ENCODE assay signal across 10 cellular contexts in genomic region chr9:137126786-137127185, GRCh38. TPM values are rescaled to one million over a fixed set of nuclear protein-coding genes. Genes with fewer than 3 reads are reported as not detected.
A peak's percentile ranks its signal among the peaks of the same experiment; 100 is the strongest.
DNase-seq lines count a peak whose midpoint lies in the region; ATAC-seq and TF ChIP-seq lines count a peak whose summit lies in the region.
"Had no signal": no experiment of that assay in that cellular context is flagged by ENCODE, and none has a peak within 500 bp of the region (broad histone marks: within the 10 kb centered on the region; RNA-seq: fewer than 3 reads in every experiment).

No MANE protein-coding gene starts in this region.

- H3K9ac ChIP-seq in mammary epithelial cell (ENCODE audit: insufficient read depth, low read length) (no peak overlapping the region), SU-DHL-6 (ENCODE audit: low read length) (peak overlapping the region; percentile 81), fibroblast of lung (ENCODE audit: insufficient read depth, low read length) (no peak overlapping the region)

- TF ChIP-seq CTCF in MCF 10A (IDR thresholded peaks at IDR 0.05; ENCODE audit: unreplicated experiment) (no peak), mammary epithelial cell (conservative IDR thresholded peaks at IDR 0.05 in 1 of 2, IDR thresholded peaks at IDR 0.05 in 1 of 2; ENCODE audit: extremely low read depth in 1 of 2, insufficient read depth in 1 of 2, low read depth in 1 of 2, low read length in 2 of 2) (no peak), SU-DHL-6 (IDR thresholded peaks at IDR 0.05; ENCODE audit: insufficient read depth, low read length, poor library complexity, severe bottlenecking) (no peak), fibroblast of lung (conservative IDR thresholded peaks at IDR 0.05 in 1 of 2, IDR thresholded peaks at IDR 0.05 in 1 of 2; ENCODE audit: low read depth in 1 of 2, low read length in 2 of 2) (no peak), transverse colon (IDR thresholded peaks at IDR 0.05) (no peak), thyroid gland (IDR thresholded peaks at IDR 0.05) (no peak)

- H3K4me1 ChIP-seq in mammary epithelial cell (ENCODE audit: insufficient read depth, low read length) (peaks cover 14% of the 10 kb centered on the region), fibroblast of lung (ENCODE audit: control insufficient read depth, extremely low read depth, insufficient read depth, low read length) (peaks cover 3% of the 10 kb centered on the region), transverse colon (peaks cover 10 to 35% (median 29%) of the 10 kb centered on the region in 4 donors), thyroid gland (peaks cover 5 to 14% of the 10 kb centered on the region in 2 donors)

- H4K20me1 ChIP-seq in mammary epithelial cell (ENCODE audit: insufficient read depth, low read length) = no peaks in the 10 kb centered on the region
- no peaks in the 10 kb centered on the region for H4K20me1 ChIP-seq in SU-DHL-6 (ENCODE audit: low read depth, low read length)
- no peaks in the 10 kb centered on the region for H4K20me1 ChIP-seq in fibroblast of lung (ENCODE audit: control insufficient read depth, extremely low read depth, insufficient read depth, low read length)

- H3K27me3 ChIP-seq in mammary epithelial cell (ENCODE audit: insufficient read depth, low read length) = no peaks in the 10 kb centered on the region
- H3K27me3 ChIP-seq in SU-DHL-6 (ENCODE audit: low read length) = no peaks in the 10 kb centered on the region
- H3K27me3 ChIP-seq in fibroblast of lung (ENCODE audit: control insufficient read depth, insufficient read depth, low read length) = no peaks in the 10 kb centered on the region
- H3K27me3 ChIP-seq in transverse colon = peaks cover 10% of the 10 kb centered on the region
- no peaks in the 10 kb centered on the region for H3K27me3 ChIP-seq in thyroid gland

- peak overlapping the region; percentile 77 for H3K27ac Mint-ChIP-seq in MCF 10A (ENCODE audit: low read depth, unreplicated experiment)

- H3K4me2 ChIP-seq in mammary epithelial cell (ENCODE audit: insufficient read depth, low read depth, low read length) (no peak overlapping the region), SU-DHL-6 (ENCODE audit: low read depth, low read length, poor library complexity, severe bottlenecking) (peak overlapping the region; percentile 87), fibroblast of lung (ENCODE audit: extremely low read depth, insufficient read depth, low read length) (peak overlapping the region; percentile 96)

- intact Hi-C loops in MCF 10A (cut with micrococcal nuclease) = no loop called here
- intact Hi-C loops in mammary epithelial cell (cut with micrococcal nuclease) = no loop called here
- intact Hi-C loops in transverse colon (cut with DNase I; ENCODE audit: low total_unique reads) = loop anchor here (5.0 kb wide), 1 partner anchor 101 kb away; the partner anchor contains the start of genes CYSRT1 and RNF224
- intact Hi-C loops in thyroid gland (cut with DNase I) = no loop called here

- DNase-seq in MCF 10A (ENCODE audit: unreplicated experiment) (no peak), mammary epithelial cell (no peak), fibroblast of lung (ENCODE audit: low read depth in 2 of 2) (no peak), transverse colon (no peak), ureter (ENCODE audit: low spot score) (no peak), thyroid gland (no peak), left lobe of liver (ENCODE audit: low spot score) (no peak)
- DNase-seq: NCI-H1105; stimulated activated CD4-positive, alpha-beta T cell treated with anti-CD3 and anti-CD28 coated beads, Interleukin-1b, Interleukin-23, amount 100 ng/mL, for 48 hours had no signal

- H3F3A ChIP-seq in SU-DHL-6 (ENCODE audit: insufficient read depth) = peaks cover 45% of the 10 kb centered on the region

- H2AFZ ChIP-seq in mammary epithelial cell (ENCODE audit: low read depth, low read length) = no peak overlapping the region
- H2AFZ ChIP-seq in SU-DHL-6 (ENCODE audit: low read depth, low read length, severe bottlenecking) = no peak overlapping the region
- H2AFZ ChIP-seq in fibroblast of lung (ENCODE audit: low read length) = no peak overlapping the region

- BruUV-seq in MCF 10A (replicated peaks; lab: Mats Ljungman, UMichigan) = no TSS peak
- no TSS peak for BruUV-seq in mammary epithelial cell (replicated peaks; lab: Mats Ljungman, UMichigan)

- H3K36me3 Mint-ChIP-seq in MCF 10A (ENCODE audit: insufficient read depth, unreplicated experiment) = peaks cover 9% of the 10 kb centered on the region

- peak overlapping the region; percentile 77 for H3K4me3 Mint-ChIP-seq in MCF 10A (ENCODE audit: unreplicated experiment)

- in situ Hi-C loops in mammary epithelial cell (cut with MboI; ENCODE audit: low sequenced_read_pairs in 2 of 2) (loop anchor here (10.0 kb wide), 2 partner anchors 98 to 108 kb away; partner anchors contain the start of genes CYSRT1 (in 1 of the 2), RNF208 (in 1 of the 2), RNF224 (in 1 of the 2) and SLC34A3 (in 1 of the 2)), transverse colon (cut with MboI; ENCODE audit: low pct_ligation_motif_present in 1 of 4, low pct_unique_long_range_greater_than_20kb in 1 of 4, low sequenced_read_pairs in 3 of 4) (loop anchor here in 2 of 4 donors (10.0 kb wide), 2 partner anchors 98 to 108 kb away; partner anchors contain the start of genes CYSRT1 (in 1 of the 2), RNF208 (in 1 of the 2), RNF224 (in 1 of the 2) and SLC34A3 (in 1 of the 2))

- no peak for TF ChIP-seq EP300 in transverse colon (IDR thresholded peaks at IDR 0.05; ENCODE audit: low read depth)

- H3K36me3 ChIP-seq in mammary epithelial cell (ENCODE audit: insufficient read depth, low read length) (no peaks in the 10 kb centered on the region), SU-DHL-6 (ENCODE audit: low read length) (no peaks in the 10 kb centered on the region), fibroblast of lung (ENCODE audit: control insufficient read depth, insufficient read depth, low read length) (no peaks in the 10 kb centered on the region), transverse colon (no peaks in the 10 kb centered on the region), thyroid gland (no peaks in the 10 kb centered on the region)

- H3K27ac ChIP-seq in mammary epithelial cell (ENCODE audit: insufficient read depth, low read depth, low read length) (no peak overlapping the region), SU-DHL-6 (ENCODE audit: low read depth, low read length) (peak overlapping the region; percentile 90), fibroblast of lung (ENCODE audit: insufficient read depth, low read length) (no peak overlapping the region), transverse colon (peak overlapping the region; percentile 34 to 70 (median 62)), thyroid gland (peak overlapping the region in 1 of 3 donors; percentile 18)

- H3K79me2 ChIP-seq in mammary epithelial cell (ENCODE audit: insufficient read depth, low read length) (peaks cover 43% of the 10 kb centered on the region), SU-DHL-6 (ENCODE audit: insufficient read depth, low read length) (peaks cover 15% of the 10 kb centered on the region), fibroblast of lung (ENCODE audit: control insufficient read depth, insufficient read depth, low read length) (peaks cover 17% of the 10 kb centered on the region)

- TF ChIP-seq POLR2A in transverse colon (IDR thresholded peaks at IDR 0.05) (no peak), thyroid gland (IDR thresholded peaks at IDR 0.05) (no peak)

- no peaks in the 10 kb centered on the region for H3K9me3 ChIP-seq in mammary epithelial cell (replicated peaks; ENCODE audit: insufficient read depth, low read length)
- H3K9me3 ChIP-seq in SU-DHL-6 (ENCODE audit: insufficient read depth, low read length) = no peaks in the 10 kb centered on the region
- no peaks in the 10 kb centered on the region for H3K9me3 ChIP-seq in fibroblast of lung (ENCODE audit: control insufficient read depth, insufficient read depth, low read depth, low read length)
- no peaks in the 10 kb centered on the region for H3K9me3 ChIP-seq in transverse colon
- H3K9me3 ChIP-seq in thyroid gland = no peaks in the 10 kb centered on the region

- H3K9me2 ChIP-seq in SU-DHL-6 (replicated peaks; ENCODE audit: insufficient read depth, low read length) = no peaks in the 10 kb centered on the region

- no peak for ATAC-seq in left lobe of liver

- dilution Hi-C loops in mammary epithelial cell (cut with HindIII; ENCODE audit: low sequenced_read_pairs) = no loop called here

- no peak overlapping the region for H3K4me3 ChIP-seq in mammary epithelial cell (replicated peaks in 1 of 3; ENCODE audit: insufficient read depth in 1 of 3, low read depth in 2 of 3, low read length in 3 of 3)
- peak overlapping the region; percentile 61 for H3K4me3 ChIP-seq in SU-DHL-6 (ENCODE audit: insufficient read depth, low read length, poor library complexity, severe bottlenecking)
- peak overlapping the region in 1 of 4 experiments; percentile 48 for H3K4me3 ChIP-seq in fibroblast of lung (replicated peaks in 1 of 4; ENCODE audit: control extremely low read depth in 1 of 4, insufficient read depth in 1 of 4, low read depth in 3 of 4, low read length in 4 of 4)
- peak overlapping the region in 1 of 4 donors; percentile 42 for H3K4me3 ChIP-seq in transverse colon
- H3K4me3 ChIP-seq in thyroid gland (replicated peaks in 1 of 3) = no peak overlapping the region

- 95% methylated on average over 3 of the region's 3 CpGs for whole genome bisulfite sequencing in mammary epithelial cell (ENCODE audit: low coverage, missing lambda C conversion rate)
- 38 to 50% methylated on average over 3 of the region's 3 CpGs for WGBS in transverse colon (ENCODE audit: low coverage in 1 of 2), 2 donors
- 69 to 72% methylated on average over 3 of the region's 3 CpGs for WGBS in thyroid gland, 2 donors

- POLR2A ChIA-PET in MCF 10A (lab: Yijun Ruan, JAX) = interaction anchor here (1.4 to 3.6 kb wide), 8 partner anchors 12 to 114 kb away, joined by 3 to 22 read pairs (median 6); partner anchors contain the start of genes ANAPC2, NDOR1, SSNA1 and TMEM203

- no peaks in the 10 kb centered on the region for H3K27me3 Mint-ChIP-seq in MCF 10A (ENCODE audit: insufficient read depth, unreplicated experiment)

- H3K4me1 Mint-ChIP-seq in MCF 10A (ENCODE audit: insufficient read depth, unreplicated experiment) = peaks cover 24% of the 10 kb centered on the region

- no peaks in the 10 kb centered on the region for H3K9me3 Mint-ChIP-seq in MCF 10A (ENCODE audit: unreplicated experiment)

- CTCF ChIA-PET in MCF 10A (lab: Yijun Ruan, JAX) = interaction anchor here (0.7 to 2.2 kb wide), 6 partner anchors 12 to 360 kb away, joined by 3 to 9 read pairs (median 4); partner anchors contain the start of genes RNF224 and TPRN
- CTCF ChIA-PET in mammary epithelial cell (lab: Charles Lee; ENCODE audit: low non-redundant PET) = no interaction called here

RNA-seq across cellular contexts. Expression of gene GRIN1, which starts 12.2 kb away (rescaled TPM):
- total RNA-seq in MCF 10A (2022) = 0.61 and 1.4 TPM in 2 replicates
- total RNA-seq in mammary epithelial cell = under 1 TPM in 1 of 2 donors, not detected in 1; under 0.01 TPM
- 0.02 TPM for polyA plus RNA-seq in mammary epithelial cell
- not detected for polyA minus RNA-seq in mammary epithelial cell
- under 0.01 TPM in 1 of 2 replicates, not detected in the other for total RNA-seq in fibroblast of lung
- polyA plus RNA-seq in fibroblast of lung = 0.06 and 0.08 TPM in 2 replicates
- 0.06 and 0.17 TPM in 2 replicates for polyA plus RNA-seq in fibroblast of lung (2012)
- 1.6 TPM in 1 of 2 replicates, not detected in the other for polyA minus RNA-seq in fibroblast of lung (ENCODE audit: low replicate concordance)
- under 1 TPM in 1 of 4 donors, not detected in 3; 0.14 TPM for total RNA-seq in transverse colon
- 0.21 TPM for total RNA-seq in ureter
- not detected for total RNA-seq in thyroid gland
- total RNA-seq in left lobe of liver = not detected

RNA-seq across cellular contexts. Expression of gene DPP7, which starts 12.3 kb away (rescaled TPM):
- total RNA-seq in MCF 10A (2022) (139 and 157 TPM in 2 replicates), mammary epithelial cell (10 to 100 TPM; 52.3 to 80.7 TPM), fibroblast of lung (93.0 and 126 TPM in 2 replicates), transverse colon (100 to 1,000 TPM in 2 of 4 donors, 10 to 100 TPM in 2; 54.2 to 141 (median 103) TPM), ureter (157 TPM), thyroid gland (100 to 1,000 TPM; 120 to 209 (median 157) TPM), left lobe of liver (87.0 TPM)
- polyA plus RNA-seq in mammary epithelial cell (43.7 TPM), fibroblast of lung (28.6 and 44.3 TPM in 2 replicates)
- polyA minus RNA-seq in mammary epithelial cell (19.0 TPM), fibroblast of lung (ENCODE audit: low replicate concordance) (114 and 188 TPM in 2 replicates)
- polyA plus RNA-seq in fibroblast of lung (2012) = 73.2 and 106 TPM in 2 replicates

RNA-seq across cellular contexts. Expression of gene MAN1B1, which starts 40.0 kb away (rescaled TPM):
- 46.5 and 49.1 TPM in 2 replicates for total RNA-seq in MCF 10A (2022)
- 10 to 100 TPM; 62.3 to 67.0 TPM for total RNA-seq in mammary epithelial cell
- polyA plus RNA-seq in mammary epithelial cell = 48.3 TPM
- polyA minus RNA-seq in mammary epithelial cell = 33.1 TPM
- 63.2 and 96.6 TPM in 2 replicates for total RNA-seq in fibroblast of lung
- polyA plus RNA-seq in fibroblast of lung = 43.0 and 45.5 TPM in 2 replicates
- 56.4 and 57.7 TPM in 2 replicates for polyA plus RNA-seq in fibroblast of lung (2012)
- polyA minus RNA-seq in fibroblast of lung (ENCODE audit: low replicate concordance) = 52.3 and 62.5 TPM in 2 replicates
- total RNA-seq in transverse colon = 100 to 1,000 TPM in 1 of 4 donors, 10 to 100 TPM in 3; 56.5 to 106 (median 70.0) TPM
- total RNA-seq in ureter = 57.8 TPM
- 10 to 100 TPM; 48.2 to 73.8 (median 67.2) TPM for total RNA-seq in thyroid gland
- total RNA-seq in left lobe of liver = 27.4 TPM

RNA-seq across cellular contexts. Expression of gene LRRC26, which starts 43.1 kb away (rescaled TPM):
- total RNA-seq in MCF 10A (2022) (not detected in 2 replicates), mammary epithelial cell (under 1 TPM in 1 of 2 donors, not detected in 1; 0.17 TPM), fibroblast of lung (not detected in 2 replicates), transverse colon (100 to 1,000 TPM in 1 of 4 donors, 10 to 100 TPM in 3; 31.8 to 437 (median 64.8) TPM), ureter (not detected), thyroid gland (not detected), left lobe of liver (not detected)
- polyA plus RNA-seq in mammary epithelial cell (not detected), fibroblast of lung (not detected in 2 replicates)
- polyA minus RNA-seq in mammary epithelial cell (not detected), fibroblast of lung (ENCODE audit: low replicate concordance) (not detected in 2 replicates)
- polyA plus RNA-seq in fibroblast of lung (2012) = not detected in 2 replicates

RNA-seq across cellular contexts. Expression of gene TMEM210, which starts 45.1 kb away (rescaled TPM):
- total RNA-seq in MCF 10A (2022) = not detected in 2 replicates
- not detected for total RNA-seq in mammary epithelial cell
- not detected for polyA plus RNA-seq in mammary epithelial cell
- polyA minus RNA-seq in mammary epithelial cell = not detected
- total RNA-seq in fibroblast of lung = not detected in 2 replicates
- not detected in 2 replicates for polyA plus RNA-seq in fibroblast of lung
- not detected in 2 replicates for polyA plus RNA-seq in fibroblast of lung (2012)
- polyA minus RNA-seq in fibroblast of lung (ENCODE audit: low replicate concordance) = not detected in 2 replicates
- total RNA-seq in transverse colon = not detected
- not detected for total RNA-seq in ureter
- not detected for total RNA-seq in thyroid gland
- total RNA-seq in left lobe of liver = not detected

Comparison
In these comparisons a context has a peak if more than half of its experiments do, and no peak if none do; other contexts are left out.
1. H3K27ac ChIP-seq: peak in SU-DHL-6 (single experiment) and transverse colon (4 of 4); none in mammary epithelial cell (single experiment) and fibroblast of lung (single experiment).